In genomic region chr10:132452651-132453469, GRCh38 we compare ENCODE assay signal across 1 cellular context.
TF ChIP-seq lines count a peak whose summit lies in the region.

No MANE protein-coding gene starts in this region.

TF ChIP-seq in HepG2, 621 proteins besides CTCF, POLR2A, EP300 and RAD21 (continued from another document and continues in another):
- TF ChIP-seq ISL2 (CRISPR knock-in tag; IDR thresholded peaks at IDR 0.05), result 0 out of 2 replicates have a peak, but pooled peaks have one; percentile 42
- TF ChIP-seq TCF7L2 (IDR thresholded peaks at IDR 0.05; ENCODE audit: low read depth, low read length), result no peak
- peak; percentile 56; the same call in 1 of the 2 replicates for TF ChIP-seq ZSCAN20 (CRISPR knock-in tag; IDR thresholded peaks at IDR 0.05; ENCODE audit: borderline replicate concordance)
- no peak for TF ChIP-seq IRF2 (CRISPR knock-in tag; IDR thresholded peaks at IDR 0.05)
- no peak; the same call in 1 of the 2 replicates for TF ChIP-seq ZNF772 (CRISPR knock-in tag; IDR thresholded peaks at IDR 0.05)
- peak; percentile 70 for TF ChIP-seq PHF21A (CRISPR knock-in tag; IDR thresholded peaks at IDR 0.05)
- no peak for TF ChIP-seq ZBTB37 (CRISPR knock-in tag; IDR thresholded peaks at IDR 0.05)
- no peak for TF ChIP-seq EHMT2 (IDR thresholded peaks at IDR 0.05; ENCODE audit: borderline replicate concordance, low read depth, low read length)
- no peak for TF ChIP-seq HOXA7 (CRISPR knock-in tag; IDR thresholded peaks at IDR 0.05)
- no peak for TF ChIP-seq ZNF674 (CRISPR knock-in tag; IDR thresholded peaks at IDR 0.05; ENCODE audit: low read depth)
- no peak for TF ChIP-seq NR2F2 (IDR thresholded peaks at IDR 0.05; ENCODE audit: borderline replicate concordance, low read depth)
- TF ChIP-seq KLF16 (CRISPR knock-in tag; IDR thresholded peaks at IDR 0.05), result peak in 1 of 2 experiments; percentile 43; a peak in 1 of 4 replicates
- TF ChIP-seq ZNF816 (CRISPR knock-in tag; IDR thresholded peaks at IDR 0.05; ENCODE audit: borderline replicate concordance), result no peak
- no peak for TF ChIP-seq HIVEP1 (CRISPR knock-in tag; IDR thresholded peaks at IDR 0.05)
- TF ChIP-seq MAZ (IDR thresholded peaks at IDR 0.05; ENCODE audit: borderline replicate concordance, low read depth, low read length), result peak; percentile 73; the same call in 1 of the 2 replicates
- TF ChIP-seq MAZ (CRISPR knock-in tag; IDR thresholded peaks at IDR 0.05; ENCODE audit: low read depth), result no peak; the same call in 1 of the 2 replicates
- TF ChIP-seq ZHX1 (CRISPR knock-in tag; IDR thresholded peaks at IDR 0.05; ENCODE audit: low read depth), result no peak
- TF ChIP-seq CHCHD3 (CRISPR knock-in tag; IDR thresholded peaks at IDR 0.05), result no peak
- TF ChIP-seq POLR2G (IDR thresholded peaks at IDR 0.05; ENCODE audit: low read depth, low read length), result no peak
- no peak for TF ChIP-seq CEBPB (IDR thresholded peaks at IDR 0.05; ENCODE audit: borderline replicate concordance, low read depth, low read length)
- TF ChIP-seq ADNP (CRISPR knock-in tag; IDR thresholded peaks at IDR 0.05), result no peak
- TF ChIP-seq ZBTB34 (CRISPR knock-in tag; IDR thresholded peaks at IDR 0.05), result no peak
- TF ChIP-seq ZBTB33 (CRISPR knock-in tag; IDR thresholded peaks at IDR 0.05), result no peak
- TF ChIP-seq ZNF512B (CRISPR knock-in tag; IDR thresholded peaks at IDR 0.05; ENCODE audit: borderline replicate concordance), result no peak
- TF ChIP-seq HDAC6 (IDR thresholded peaks at IDR 0.05; ENCODE audit: low read depth, low read length), result no peak
- TF ChIP-seq HMGA1 (CRISPR knock-in tag; conservative IDR thresholded peaks at IDR 0.05), result no peak
- TF ChIP-seq ZNF484 (CRISPR knock-in tag; IDR thresholded peaks at IDR 0.05; ENCODE audit: borderline replicate concordance, low read depth), result no peak
- TF ChIP-seq HOXA9 (CRISPR knock-in tag; IDR thresholded peaks at IDR 0.05; ENCODE audit: borderline replicate concordance), result no peak
- TF ChIP-seq ZNF776 (CRISPR knock-in tag; IDR thresholded peaks at IDR 0.05), result no peak
- TF ChIP-seq ZFP1 (CRISPR knock-in tag; IDR thresholded peaks at IDR 0.05), result no peak
- TF ChIP-seq BRCA1 (CRISPR knock-in tag; IDR thresholded peaks at IDR 0.05), result no peak
- TF ChIP-seq MAFG (CRISPR knock-in tag; IDR thresholded peaks at IDR 0.05), result no peak
- TF ChIP-seq ZBTB44 (CRISPR knock-in tag; IDR thresholded peaks at IDR 0.05), result no peak
- no peak for TF ChIP-seq ATF6 (CRISPR knock-in tag; conservative IDR thresholded peaks at IDR 0.05)
- TF ChIP-seq ZBTB10 (CRISPR knock-in tag; IDR thresholded peaks at IDR 0.05; ENCODE audit: borderline replicate concordance), result no peak
- TF ChIP-seq ZNF660 (CRISPR knock-in tag; IDR thresholded peaks at IDR 0.05; ENCODE audit: borderline replicate concordance, low read depth), result no peak
- TF ChIP-seq ASH2L (IDR thresholded peaks at IDR 0.05; ENCODE audit: insufficient read length, low read depth, low read length), result no peak
- TF ChIP-seq DZIP1 (CRISPR knock-in tag; IDR thresholded peaks at IDR 0.05), result no peak
- TF ChIP-seq FOXO1 (CRISPR knock-in tag; IDR thresholded peaks at IDR 0.05), result no peak
- TF ChIP-seq ZNF562 (CRISPR knock-in tag; IDR thresholded peaks at IDR 0.05; ENCODE audit: borderline replicate concordance), result no peak
- no peak for TF ChIP-seq NFKBIZ (CRISPR knock-in tag; IDR thresholded peaks at IDR 0.05)
- no peak for TF ChIP-seq NFYC (CRISPR knock-in tag; IDR thresholded peaks at IDR 0.05)
- peak; percentile 64 for TF ChIP-seq DBP (CRISPR knock-in tag; IDR thresholded peaks at IDR 0.05; ENCODE audit: not compliant biosample characterization)
